Comparison of ENCODE assay signal across 8 cellular contexts in the genomic region with DNA sequence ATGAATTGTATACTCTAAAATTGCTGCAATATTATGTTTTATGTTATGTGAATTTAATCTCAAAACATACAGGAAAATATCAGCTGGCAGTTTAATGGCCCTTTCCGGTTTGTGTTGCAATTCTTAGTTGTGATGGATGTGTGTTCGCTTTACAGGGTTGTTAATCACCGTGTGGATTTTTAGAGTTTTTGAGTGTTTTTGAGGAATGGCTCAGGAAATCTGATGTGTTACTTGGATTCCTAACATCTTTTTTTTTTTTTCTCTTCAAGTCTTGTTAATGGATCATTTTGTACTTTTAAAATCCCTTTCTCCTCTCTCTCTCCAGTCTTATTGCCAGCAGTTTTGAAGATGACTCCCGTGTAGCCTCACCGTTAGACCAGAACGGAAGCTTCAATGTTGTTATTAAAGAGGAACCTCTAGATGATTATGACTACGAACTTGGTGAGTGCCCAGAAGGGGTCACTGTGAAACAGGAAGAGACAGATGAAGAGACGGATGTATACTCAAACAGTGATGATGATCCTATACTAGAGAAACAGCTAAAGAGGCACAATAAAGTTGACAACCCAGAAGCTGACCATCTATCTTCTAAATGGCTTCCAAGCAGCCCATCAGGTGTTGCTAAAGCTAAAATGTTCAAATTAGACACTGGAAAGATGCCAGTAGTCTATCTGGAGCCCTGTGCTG. TPM values are rescaled to one million over a fixed set of nuclear protein-coding genes. Genes with fewer than 3 reads are reported as not detected.
DNase-seq lines count a peak whose midpoint lies in the region; ATAC-seq and TF ChIP-seq lines count a peak whose summit lies in the region.

No MANE protein-coding gene starts in this region.

- in situ Hi-C loops in HAP-1 (cut with MboI; ENCODE audit: low sequenced_read_pairs), result no loop called here

- H3K4me3 ChIP-seq in adrenal gland (no peak overlapping the region), upper lobe of left lung (no peak overlapping the region), HAP-1 (no peak overlapping the region)

- TF ChIP-seq POLR2A in adrenal gland (IDR thresholded peaks at IDR 0.05), result no peak
- no peak for TF ChIP-seq POLR2A in upper lobe of left lung (IDR thresholded peaks at IDR 0.05)

- H3K9me3 ChIP-seq in adrenal gland (replicated peaks in 1 of 3) (no peaks in the 10 kb centered on the region), upper lobe of left lung (no peaks in the 10 kb centered on the region), HAP-1 (no peaks in the 10 kb centered on the region; the same call in 1 of the 2 replicates)

- 31 to 46% (median 40%) methylated on average over 8 of the region's 8 CpGs for WGBS in adrenal gland, 4 donors
- 31 to 36% methylated on average over 8 of the region's 8 CpGs for WGBS in upper lobe of left lung, 2 donors

- peak; percentile 83 for ATAC-seq in GM18520 (IDR thresholded peaks at IDR 0.05; ENCODE audit: unreplicated experiment)
- ATAC-seq in HG03045 (IDR thresholded peaks at IDR 0.05; ENCODE audit: unreplicated experiment), result peak; percentile 64
- peak; percentile 42 for ATAC-seq in left colon
- peak; percentile 59 to 80 for ATAC-seq in upper lobe of left lung (ENCODE audit: low FRiP score in 2 of 2)

- H3K36me3 ChIP-seq in adrenal gland (replicated peaks in 1 of 2), result peaks cover 0 to 5% of the 10 kb centered on the region in 2 donors
- H3K36me3 ChIP-seq in upper lobe of left lung, result peaks cover 0 to 25% (median 7%) of the 10 kb centered on the region in 4 donors
- H3K36me3 ChIP-seq in HAP-1 (replicated peaks), result peaks cover 12% of the 10 kb centered on the region; the same call in 1 of the 2 replicates

- TF ChIP-seq CTCF in adrenal gland (IDR thresholded peaks at IDR 0.05) (peak in 3 of 6 experiments; percentile 13 to 33 (median 17)), upper lobe of left lung (IDR thresholded peaks at IDR 0.05) (peak in 2 of 6 experiments; percentile 15 to 28)

- no peak for TF ChIP-seq EP300 in upper lobe of left lung (IDR thresholded peaks at IDR 0.05)

- intact Hi-C loops in adrenal gland (cut with DNase I) (loop anchor here in 1 of 2 donors (10.0 kb wide), 1 partner anchor 61 kb away; no protein-coding TSS in a partner anchor), left colon (cut with DNase I, micrococcal nuclease) (no loop called here)

- H3K27ac ChIP-seq in adrenal gland (no peak overlapping the region), upper lobe of left lung (no peak overlapping the region)

- H3K27me3 ChIP-seq in adrenal gland (no peaks in the 10 kb centered on the region), upper lobe of left lung (no peaks in the 10 kb centered on the region), HAP-1 (ENCODE audit: low read depth) (no peaks in the 10 kb centered on the region)

- H3K4me1 ChIP-seq in adrenal gland (replicated peaks in 1 of 2), result peaks cover 13 to 34% of the 10 kb centered on the region in 2 donors
- H3K4me1 ChIP-seq in upper lobe of left lung, result peaks cover 9 to 28% (median 18%) of the 10 kb centered on the region in 4 donors
- H3K4me1 ChIP-seq in HAP-1, result peaks cover 6% of the 10 kb centered on the region

- peak; percentile 37 for DNase-seq in Ammon's horn (ENCODE audit: low spot score)
- DNase-seq in RPMI7951 (ENCODE audit: low read depth), result peak; percentile 69
- peak in 4 of 7 donors; percentile 23 to 45 (median 39) for DNase-seq in adrenal gland
- peak in 1 of 2 donors; percentile 19 for DNase-seq in left colon
- DNase-seq in upper lobe of left lung, result peak in 1 of 2 donors; percentile 33
- no peak for DNase-seq in HAP-1 (ENCODE audit: low spot score in 2 of 2)

RNA-seq across cellular contexts. Expression of gene MGA, which starts 35.7 kb away (rescaled TPM):
- 19.5 and 24.2 TPM in 2 replicates for total RNA-seq in RPMI7951 (2014; rRNA removed; shearing (Covaris generic))
- total RNA-seq in adrenal gland (10 to 100 TPM; 22.0 to 51.4 (median 39.8) TPM), left colon (10 to 100 TPM; 26.9 to 28.2 TPM), upper lobe of left lung (10 to 100 TPM; 22.8 to 54.5 (median 33.4) TPM)
- 10 to 100 TPM in 1 of 3 donors, 1 to 10 TPM in 2; 2.6 to 14.8 (median 6.0) TPM for polyA plus RNA-seq in adrenal gland

Comparison
In these comparisons a context has a peak if more than half of its experiments do, and no peak if none do; other contexts are left out.
1. DNase-seq: peak in Ammon's horn (single experiment), RPMI7951 (single experiment) and adrenal gland (4 of 7); none in HAP-1 (0 of 2).
2. Peak in every context shown above with its lines, with median percentiles within 50 percentile points of each other: ATAC-seq.